18 cellular contexts compared by ENCODE assay signal in the genomic region with DNA sequence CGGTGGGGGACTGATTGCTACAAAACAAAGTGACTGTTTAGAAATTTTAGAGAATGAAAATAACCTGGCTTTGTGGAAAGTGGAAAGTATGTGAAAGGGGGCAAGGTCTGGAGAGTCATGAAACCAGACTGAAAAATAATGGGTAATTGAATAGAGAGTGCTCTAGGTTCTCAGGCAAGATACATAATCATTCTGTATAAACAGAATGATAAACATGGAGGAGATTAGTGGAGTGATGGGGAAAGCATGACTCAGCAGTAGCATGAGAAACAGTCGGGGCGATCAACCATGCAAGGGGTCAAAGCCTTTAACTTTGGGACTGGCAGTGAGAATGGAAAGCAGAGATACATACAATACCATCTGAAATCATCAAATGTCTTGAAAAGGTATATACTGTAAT.
DNase-seq lines count a peak whose midpoint lies in the region; ATAC-seq and TF ChIP-seq lines count a peak whose summit lies in the region.
"Had no signal": no experiment of that assay in that cellular context is flagged by ENCODE, and none has a peak within 500 bp of the region (broad histone marks: within the 10 kb centered on the region; RNA-seq: fewer than 3 reads in every experiment).

No MANE protein-coding gene starts in this region.

- H3K9me3 Mint-ChIP-seq in natural killer cell treated with Interleukin-12 subunit alpha and Interleukin-12 subunit beta and Interleukin-15 and Interleukin-18, amount 100 ng/mL, for 72 hours = peaks cover 10% of the 10 kb centered on the region
- H3K9me3 Mint-ChIP-seq in endothelial cell (ENCODE audit: unreplicated experiment) = no peaks in the 10 kb centered on the region
- H3K9me3 Mint-ChIP-seq: activated CD4-positive, alpha-beta T cell treated with anti-CD3 and anti-CD28 coated beads, Interleukin-2, amount 10 ng/mL, durations not matched to agents 7 days and 5 days; T-helper 2 cell treated with Interferon-gamma antibody and Interleukin-4, amounts not matched to agents 5 μg/mL and 100 μg/mL, for 36 hours had no signal

- no peaks in the 10 kb centered on the region for H3K36me3 Mint-ChIP-seq in natural killer cell treated with Interleukin-12 subunit alpha and Interleukin-12 subunit beta and Interleukin-15 and Interleukin-18, amount 100 ng/mL, for 72 hours
- no peaks in the 10 kb centered on the region for H3K36me3 Mint-ChIP-seq in endothelial cell (ENCODE audit: low read depth, unreplicated experiment)

- peak overlapping the region; percentile 13 for H3K27ac ChIP-seq in caudate nucleus (ENCODE audit: low read depth, low read length)
- H3K27ac ChIP-seq: vagina had no signal

- no peaks in the 10 kb centered on the region for H3K27me3 Mint-ChIP-seq in natural killer cell treated with Interleukin-12 subunit alpha and Interleukin-12 subunit beta and Interleukin-15 and Interleukin-18, amount 100 ng/mL, for 72 hours
- peaks cover 2% of the 10 kb centered on the region for H3K27me3 Mint-ChIP-seq in endothelial cell (ENCODE audit: unreplicated experiment)
- H3K27me3 Mint-ChIP-seq: activated CD4-positive, alpha-beta T cell treated with anti-CD3 and anti-CD28 coated beads, Interleukin-2, amount 10 ng/mL, durations not matched to agents 7 days and 5 days had no signal

- DNase-seq in AG08396 (ENCODE audit: low spot score) (peak; percentile 1), NCI-H82 (lab: John Stamatoyannopoulos, UW) (peak; percentile 71), caudate nucleus (lab: John Stamatoyannopoulos, UW) (no peak), kidney tubule cell (ENCODE audit: low spot score) (peak; percentile 18), endothelial cell (ENCODE audit: low spot score) (no peak), amygdala (lab: John Stamatoyannopoulos, UW) (no peak)
- DNase-seq in natural killer cell treated with Interleukin-12 subunit alpha and Interleukin-12 subunit beta and Interleukin-15 and Interleukin-18, amount 100 ng/mL, for 72 hours (ENCODE audit: low spot score) = no peak
- DNase-seq in stimulated activated CD4-positive, alpha-beta T cell treated with anti-CD3 and anti-CD28 coated beads, Interleukin-12 subunit alpha, Interleukin-12 subunit beta, amount 100 ng/mL, for 4 hours = no peak
- DNase-seq: activated CD4-positive, alpha-beta T cell treated with anti-CD3 and anti-CD28 coated beads, Interleukin-2, amount 10 ng/mL, durations not matched to agents 7 days and 5 days; activated naive CD4-positive, alpha-beta T cell treated with anti-CD3 and anti-CD28 coated beads, Interleukin-2, amount 50 U/mL, for 16 hours; activated T-cell treated with anti-CD3 and anti-CD28 coated beads, Interleukin-2, amount 50 U/mL, for 1 hour; Calu3; NCI-H1092; NCI-H2171; NK-92 treated with Interleukin-12 subunit alpha and Interleukin-12 subunit beta, amount 100 ng/mL, for 24 hours had no signal

- TF ChIP-seq CTCF in endothelial cell (IDR thresholded peaks at IDR 0.05; ENCODE audit: unreplicated experiment) = no peak

- no peak for ATAC-seq in natural killer cell treated with Interleukin-12 subunit alpha and Interleukin-12 subunit beta and Interleukin-15 and Interleukin-18, amount 100 ng/mL, for 72 hours
- ATAC-seq: K562 had no signal

- H3K4me1 Mint-ChIP-seq in natural killer cell treated with Interleukin-12 subunit alpha and Interleukin-12 subunit beta and Interleukin-15 and Interleukin-18, amount 100 ng/mL, for 72 hours (ENCODE audit: low read depth in 2 of 2) = no peaks in the 10 kb centered on the region
- peaks cover 2% of the 10 kb centered on the region for H3K4me1 Mint-ChIP-seq in endothelial cell (ENCODE audit: unreplicated experiment)
- H3K4me1 Mint-ChIP-seq: activated CD4-positive, alpha-beta T cell treated with anti-CD3 and anti-CD28 coated beads, Interleukin-2, amount 10 ng/mL, durations not matched to agents 7 days and 5 days had no signal

- H3K27ac Mint-ChIP-seq in natural killer cell treated with Interleukin-12 subunit alpha and Interleukin-12 subunit beta and Interleukin-15 and Interleukin-18, amount 100 ng/mL, for 72 hours = no peak overlapping the region
- H3K27ac Mint-ChIP-seq in endothelial cell (ENCODE audit: unreplicated experiment) = no peak overlapping the region
- H3K27ac Mint-ChIP-seq: activated CD4-positive, alpha-beta T cell treated with anti-CD3 and anti-CD28 coated beads, Interleukin-2, amount 10 ng/mL, durations not matched to agents 7 days and 5 days; T-helper 2 cell treated with Interferon-gamma antibody and Interleukin-4, amounts not matched to agents 5 μg/mL and 100 μg/mL, for 36 hours had no signal

- no peak overlapping the region for H3K4me3 Mint-ChIP-seq in natural killer cell treated with Interleukin-12 subunit alpha and Interleukin-12 subunit beta and Interleukin-15 and Interleukin-18, amount 100 ng/mL, for 72 hours
- H3K4me3 Mint-ChIP-seq in endothelial cell (ENCODE audit: unreplicated experiment) = no peak overlapping the region
- H3K4me3 Mint-ChIP-seq: activated CD4-positive, alpha-beta T cell treated with anti-CD3 and anti-CD28 coated beads, Interleukin-2, amount 10 ng/mL, durations not matched to agents 7 days and 5 days; T-helper 2 cell treated with Interferon-gamma antibody and Interleukin-4, amounts not matched to agents 5 μg/mL and 100 μg/mL, for 36 hours had no signal

Comparison
In these comparisons a context has a peak if more than half of its experiments do, and no peak if none do; other contexts are left out.
1. DNase-seq: peak in AG08396 (single experiment), NCI-H82 (single experiment) and kidney tubule cell (single experiment); none in caudate nucleus (0 of 61), natural killer cell treated with Interleukin-12 subunit alpha and Interleukin-12 subunit beta and Interleukin-15 and Interleukin-18, amount 100 ng/mL, for 72 hours (single experiment), stimulated activated CD4-positive, alpha-beta T cell treated with anti-CD3 and anti-CD28 coated beads, Interleukin-12 subunit alpha, Interleukin-12 subunit beta, amount 100 ng/mL, for 4 hours (single experiment), endothelial cell (single experiment) and amygdala (0 of 56).